In the genomic region with DNA sequence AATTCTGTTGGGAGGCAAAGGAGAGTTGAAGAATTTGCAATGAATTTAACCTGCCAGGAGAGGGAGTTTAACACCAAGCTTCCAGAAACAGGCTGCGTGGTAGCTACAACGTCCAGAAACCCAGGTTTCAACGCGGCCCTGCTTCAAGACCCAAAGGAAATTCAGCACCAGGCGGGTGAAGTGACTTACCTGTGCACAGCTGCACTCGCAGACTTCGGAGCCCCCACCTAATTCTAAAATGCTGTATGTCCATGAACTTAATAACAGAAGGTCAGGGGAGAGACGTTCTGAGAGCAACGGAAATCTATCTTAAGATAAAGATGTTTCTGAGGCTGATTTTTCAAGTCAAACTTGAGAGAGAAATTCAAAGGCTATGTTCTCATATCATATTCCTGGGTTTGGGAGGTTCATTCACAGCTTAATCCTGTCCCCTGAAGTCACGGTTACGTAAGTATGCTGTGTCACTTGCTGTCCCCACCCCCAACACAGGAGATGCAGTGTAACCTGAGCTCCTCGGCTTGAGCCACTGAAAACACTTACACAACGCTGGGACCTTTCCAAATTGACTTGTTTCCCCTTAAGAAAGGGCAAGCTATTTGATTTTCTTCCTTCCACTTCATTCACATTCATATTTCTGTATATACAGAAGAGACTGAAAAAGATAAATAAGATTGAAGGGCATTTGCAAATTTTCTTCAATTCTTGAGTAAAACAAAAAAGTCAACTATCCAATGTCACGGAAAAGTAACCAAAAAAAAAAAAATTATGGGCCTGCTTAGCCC, we compare ENCODE assay signal across 8 cellular contexts. TPM values are rescaled to one million over a fixed set of nuclear protein-coding genes. Genes with fewer than 3 reads are reported as not detected.
DNase-seq lines count a peak whose midpoint lies in the region; ATAC-seq, FAIRE-seq and TF ChIP-seq lines count a peak whose summit lies in the region.

No MANE protein-coding gene starts in this region.

- peak in 1 of 2 experiments; percentile 74; a peak in 2 of 4 replicates for TF ChIP-seq EP300 in HepG2 (IDR thresholded peaks at IDR 0.05; ENCODE audit: low read depth in 2 of 2, low read length in 2 of 2)
- peak; percentile 55; the same call in 1 of the 2 replicates for TF ChIP-seq EP300 in HepG2 (CRISPR knock-in tag; IDR thresholded peaks at IDR 0.05; ENCODE audit: borderline replicate concordance)

- no peak overlapping the region for H4K91ac ChIP-seq in H9 (ENCODE audit: insufficient read length, low read depth, low read length)

- H3K79me1 ChIP-seq in H9 (ENCODE audit: insufficient read depth, low read depth, low read length, poor library complexity, severe bottlenecking) = no peaks in the 10 kb centered on the region

- H3K4me2 ChIP-seq in BLaER1 (peak overlapping the region; percentile 41), H9 (ENCODE audit: insufficient read depth, insufficient read length, low read length) (peak overlapping the region; percentile 57), HepG2 (ENCODE audit: low read depth, low read length) (peak overlapping the region; percentile 92)

- H4K20me1 ChIP-seq in BLaER1 = peaks cover 32% of the 10 kb centered on the region; the same call in 1 of the 2 replicates
- H4K20me1 ChIP-seq in H9 (ENCODE audit: control insufficient read depth, insufficient read depth, insufficient read length) = no peaks in the 10 kb centered on the region
- H4K20me1 ChIP-seq in HepG2 (ENCODE audit: insufficient read depth, low read length) = no peaks in the 10 kb centered on the region

- H3K27ac Mint-ChIP-seq in H9 = peak overlapping the region; percentile 93 to 97 (median 97)
- peak overlapping the region; percentile 85 for H3K27ac Mint-ChIP-seq in dendritic cell treated with granulocyte-macrophage colony-stimulating factor and Interleukin-4, amounts not matched to agents 40 ng/mL and 50 ng/mL, for 4 days

- no peaks in the 10 kb centered on the region for H3K27me3 Mint-ChIP-seq in H9 (ENCODE audit: low read depth)
- no peaks in the 10 kb centered on the region for H3K27me3 Mint-ChIP-seq in dendritic cell treated with granulocyte-macrophage colony-stimulating factor and Interleukin-4, amounts not matched to agents 40 ng/mL and 50 ng/mL, for 4 days

- no peak overlapping the region for H3T11ph ChIP-seq in H9 (ENCODE audit: low read length)

- H2AFZ ChIP-seq in H9 (ENCODE audit: low read length) (no peak overlapping the region), HepG2 (ENCODE audit: low read length) (no peak overlapping the region)

- no peak overlapping the region for H2BK15ac ChIP-seq in H9 (ENCODE audit: low read depth, low read length)

- FAIRE-seq in HepG2 (lab: Jason Lieb, UNC) = peak; percentile 97

- WGBS in H9 (ENCODE audit: extremely low coverage, insufficient read length, low lambda C conversion rate) = no CpG with 5 or more reads among the region's 14 CpGs
- 4% methylated on average over 14 of the region's 14 CpGs for WGBS in HepG2 (ENCODE audit: low lambda C conversion rate)

- H3K36me3 Mint-ChIP-seq in H9 (ENCODE audit: insufficient read depth in 1 of 3, low read depth in 3 of 3) = no peaks in the 10 kb centered on the region; a peak in 1 of 7 replicates
- peaks cover 47% of the 10 kb centered on the region for H3K36me3 Mint-ChIP-seq in dendritic cell treated with granulocyte-macrophage colony-stimulating factor and Interleukin-4, amounts not matched to agents 40 ng/mL and 50 ng/mL, for 4 days (ENCODE audit: low read depth)

- no peaks in the 10 kb centered on the region for H3K23me2 ChIP-seq in H9 (ENCODE audit: insufficient read length, low read depth, low read length, poor library complexity, severe bottlenecking)

- intact Hi-C loops in dendritic cell treated with granulocyte-macrophage colony-stimulating factor and Interleukin-4, amounts not matched to agents 40 ng/mL and 50 ng/mL, for 4 days (cut with micrococcal nuclease) = loop anchor here (1.0 to 2.0 kb wide), 2 partner anchors 23 to 72 kb away; a partner anchor contains a TSS
- intact Hi-C loops in HepG2 (cut with micrococcal nuclease; ENCODE audit: unreplicated experiment) = loop anchor here (1.0 kb wide), 2 partner anchors 22 to 72 kb away; no protein-coding TSS in a partner anchor

- H3K14ac ChIP-seq in H9 (ENCODE audit: insufficient read depth, low read length) = no peak overlapping the region

- H2AK5ac ChIP-seq in H9 (ENCODE audit: insufficient read length, low read length) = no peak overlapping the region

- peak; percentile 91 for TF ChIP-seq RAD21 in HepG2 (CRISPR knock-in tag; IDR thresholded peaks at IDR 0.05)

- ATAC-seq in HepG2 (peak; percentile 78), GM21619 (IDR thresholded peaks at IDR 0.05; ENCODE audit: unreplicated experiment) (no peak)

- no peak overlapping the region for H4K5ac ChIP-seq in H9 (ENCODE audit: insufficient read length, low read depth, low read length)

- no peak overlapping the region for H4K8ac ChIP-seq in H9 (replicated peaks; ENCODE audit: insufficient read length, low read depth, low read length)

- in situ Hi-C loops in HepG2 (cut with HindIII; ENCODE audit: extremely low pct_ligation_motif_present, low pct_unique_long_range_greater_than_20kb) = loop anchor here (5.0 kb wide), 1 partner anchor 73 kb away; no protein-coding TSS in a partner anchor

- H3K18ac ChIP-seq in H9 (ENCODE audit: insufficient read length, low read depth, low read length) = peak overlapping the region; percentile 47

- H3K36me3 ChIP-seq in BLaER1 = no peaks in the 10 kb centered on the region
- H3K36me3 ChIP-seq in HepG2 (replicated peaks in 1 of 2; ENCODE audit: control insufficient read depth in 1 of 2, insufficient read depth in 2 of 2, low read length in 2 of 2) = no peaks in the 10 kb centered on the region

- no peak overlapping the region for H2BK120ac ChIP-seq in H9 (ENCODE audit: low read depth, low read length, poor library complexity, severe bottlenecking)

- H3K79me2 ChIP-seq in H9 (ENCODE audit: insufficient read depth, low read length) (no peaks in the 10 kb centered on the region; the same call in 1 of the 2 replicates), HepG2 (ENCODE audit: insufficient read depth, low read length) (peaks cover 15% of the 10 kb centered on the region)

- no peak overlapping the region for H3K23ac ChIP-seq in H9 (ENCODE audit: insufficient read length, low read depth, low read length)

- peaks cover 16% of the 10 kb centered on the region in 2 experiments for H3K4me1 Mint-ChIP-seq in H9
- H3K4me1 Mint-ChIP-seq in dendritic cell treated with granulocyte-macrophage colony-stimulating factor and Interleukin-4, amounts not matched to agents 40 ng/mL and 50 ng/mL, for 4 days (ENCODE audit: low read depth) = peaks cover 34% of the 10 kb centered on the region

- peak; percentile 26; a peak in 1 of 4 replicates for TF ChIP-seq POLR2A in HepG2 (IDR thresholded peaks at IDR 0.05; ENCODE audit: insufficient read depth in 1 of 2, low read depth in 2 of 2, low read length in 2 of 2)

- no peak overlapping the region for H3K56ac ChIP-seq in H9 (ENCODE audit: insufficient read length, low read depth, low read length)

- TSS peak; percentile 94 for BruUV-seq in HepG2 (replicated peaks; lab: Mats Ljungman, UMichigan)

- DNase-seq in H9 = peak; percentile 85
- DNase-seq in NCI-H460 (ENCODE audit: extremely low read depth, low read depth) = peak; percentile 94
- DNase-seq in activated CD4-positive, alpha-beta T cell treated with anti-CD3 and anti-CD28 coated beads for 4 hours = peak; percentile 52 to 53
- peak; percentile 91 for DNase-seq in HepG2 (ENCODE audit: low spot score)
- DNase-seq in stimulated activated CD4-positive, alpha-beta T cell treated with anti-CD3 and anti-CD28 coated beads, TNF-alpha, amount 100 ng/mL, for 1 hour (ENCODE audit: low read depth in 3 of 3, low spot score in 1 of 3) = peak in 2 of 3 donors; percentile 14 to 24

- CTCF ChIA-PET in HepG2 (lab: Yijun Ruan, JAX; ENCODE audit: low intra/inter-chr PET ratio, low total read pairs) = interaction anchor here (0.9 to 3.0 kb wide), 2 partner anchors 22 to 72 kb away, joined by 4 to 31 read pairs; no protein-coding TSS in a partner anchor

- peak overlapping the region; percentile 54 to 68 for H3K4me3 Mint-ChIP-seq in H9
- H3K4me3 Mint-ChIP-seq in dendritic cell treated with granulocyte-macrophage colony-stimulating factor and Interleukin-4, amounts not matched to agents 40 ng/mL and 50 ng/mL, for 4 days = peak overlapping the region; percentile 53

- H2BK20ac ChIP-seq in H9 (ENCODE audit: low read depth, low read length, poor library complexity, severe bottlenecking) = no peak overlapping the region

- H3K4me1 ChIP-seq in BLaER1 (peaks cover 34% of the 10 kb centered on the region), H9 (ENCODE audit: insufficient read depth, low read length) (no peaks in the 10 kb centered on the region; the same call in 1 of the 2 replicates), HepG2 (ENCODE audit: insufficient read depth, low read length) (peaks cover 58% of the 10 kb centered on the region)

- H3K4ac ChIP-seq in H9 (ENCODE audit: low read depth, low read length) = no peak overlapping the region

- H3K9ac ChIP-seq in BLaER1 (0 out of 2 replicates have a peak overlapping the region, but pooled peaks have one; percentile 60), H9 (ENCODE audit: extremely low read depth, insufficient read length, low read length) (no peak overlapping the region), HepG2 (ENCODE audit: insufficient read depth, low read depth, low read length) (peak overlapping the region; percentile 73)

- H2BK12ac ChIP-seq in H9 (ENCODE audit: insufficient read length, low read depth, low read length) = no peak overlapping the region

- POLR2A ChIA-PET in HepG2 (lab: Yijun Ruan, JAX) = interaction anchor here (0.5 to 6.0 kb wide), 34 partner anchors 9 to 960 kb away, joined by 3 to 127 read pairs (median 5); a partner anchor contains a TSS

- no peaks in the 10 kb centered on the region for H3K9me3 ChIP-seq in BLaER1
- H3K9me3 ChIP-seq in H9 (ENCODE audit: control insufficient read depth, low read depth, low read length) = no peaks in the 10 kb centered on the region
- H3K9me3 ChIP-seq in HepG2 (ENCODE audit: low read length) = no peaks in the 10 kb centered on the region

- H3K27me3 ChIP-seq in BLaER1 = no peaks in the 10 kb centered on the region
- H3K27me3 ChIP-seq in H9 (ENCODE audit: insufficient read depth, low read length) = no peaks in the 10 kb centered on the region
- H3K27me3 ChIP-seq in HepG2 (ENCODE audit: control insufficient read depth in 1 of 2, insufficient read depth in 2 of 2, low read length in 2 of 2) = no peaks in the 10 kb centered on the region

- no peak overlapping the region for H2BK5ac ChIP-seq in H9 (ENCODE audit: insufficient read length, low read length)

- H3K9me3 Mint-ChIP-seq in H9 = no peaks in the 10 kb centered on the region
- H3K9me3 Mint-ChIP-seq in dendritic cell treated with granulocyte-macrophage colony-stimulating factor and Interleukin-4, amounts not matched to agents 40 ng/mL and 50 ng/mL, for 4 days = no peaks in the 10 kb centered on the region

- H3K4me3 ChIP-seq in BLaER1 (no peak overlapping the region), HepG2 (replicated peaks in 1 of 3; ENCODE audit: insufficient read depth in 1 of 3, low read depth in 2 of 3, low read length in 3 of 3) (peak overlapping the region; percentile 24 to 62 (median 35); a peak in 5 of 6 replicates)

- H3K27ac ChIP-seq in BLaER1 = peak overlapping the region; percentile 39; the same call in 1 of the 2 replicates
- H3K27ac ChIP-seq in H9 (ENCODE audit: insufficient read length, low read depth, low read length) = peak overlapping the region; percentile 13
- H3K27ac ChIP-seq in HepG2 (ENCODE audit: extremely low read length, insufficient read depth, low read length) = peak overlapping the region; percentile 94

- TF ChIP-seq CTCF in H9 (conservative IDR thresholded peaks at IDR 0.05) (peak; percentile 80), HepG2 (CRISPR knock-in tag; IDR thresholded peaks at IDR 0.05) (peak; percentile 82)

RNA-seq across cellular contexts. Expression of a gene that starts 22.7 kb away (rescaled TPM):
- total RNA-seq in H9 (2021) (20.1 and 23.6 TPM in 2 replicates), HepG2 (2016; rRNA removed; fragmentation: Illumina TruSeq; extraction: Trizol) (28.9 and 30.2 TPM in 2 replicates)
- total RNA-seq in NCI-H460 (2014; rRNA removed; shearing (Covaris generic)) = 106 and 120 TPM in 2 replicates
- polyA plus RNA-seq in NCI-H460 (2014; cell fraction: nucleus; rRNA removed) = 82.6 and 118 TPM in 2 replicates
- 16.2 and 21.0 TPM in 2 replicates for total RNA-seq in HepG2 (2016; cell fraction: cytosol; rRNA removed; fragmentation: Illumina TruSeq; extraction: Trizol; ENCODE audit: low read depth)
- 26.9 and 28.6 TPM in 2 replicates for total RNA-seq in HepG2 (2016; cell fraction: insoluble cytoplasmic fraction; rRNA removed; fragmentation: Illumina TruSeq; extraction: Trizol)
- total RNA-seq in HepG2 (2016; cell fraction: membrane; rRNA removed; fragmentation: Illumina TruSeq; extraction: Trizol) = 15.5 and 15.9 TPM in 2 replicates
- 33.5 and 40.7 TPM in 2 replicates for total RNA-seq in HepG2 (2016; cell fraction: nucleus; rRNA removed; fragmentation: Illumina TruSeq; extraction: Trizol)
- 42.8 and 43.7 TPM in 2 replicates for polyA plus RNA-seq in HepG2 (2011; rRNA removed)
- 26.7 and 33.0 TPM in 2 replicates for polyA plus RNA-seq in HepG2 (2011; cell fraction: cytosol; rRNA removed)
- 30.4 and 31.8 TPM in 2 replicates for polyA plus RNA-seq in HepG2 (2011; cell fraction: nucleus; rRNA removed)
- 21.0 and 26.9 TPM in 2 replicates for polyA plus RNA-seq in HepG2 (2012)
- 0.83 and 0.97 TPM in 2 replicates for polyA plus RNA-seq in HepG2 (2016; cell fraction: cytosol; fragmentation: Illumina TruSeq; extraction: Trizol; ENCODE audit: low read depth)
- 22.9 and 23.8 TPM in 2 replicates for polyA plus RNA-seq in HepG2 (2016; cell fraction: insoluble cytoplasmic fraction; fragmentation: Illumina TruSeq; extraction: Trizol; ENCODE audit: low read depth)
- polyA plus RNA-seq in HepG2 (2016; cell fraction: membrane; fragmentation: Illumina TruSeq; extraction: Trizol; ENCODE audit: low read depth) = 3.9 and 5.6 TPM in 2 replicates
- 35.5 and 36.6 TPM in 2 replicates for polyA plus RNA-seq in HepG2 (2016; cell fraction: nucleus; fragmentation: Illumina TruSeq; extraction: Trizol; ENCODE audit: insufficient read depth, low read depth)
- polyA minus RNA-seq in HepG2 (2011; rRNA and poly(A)+ RNA removed; ENCODE audit: low replicate concordance) = 62.5 and 153 TPM in 2 replicates
- 23.9 and 31.3 TPM in 2 replicates for polyA minus RNA-seq in HepG2 (2011; cell fraction: cytosol; rRNA and poly(A)+ RNA removed)
- polyA minus RNA-seq in HepG2 (2011; cell fraction: nucleus; rRNA and poly(A)+ RNA removed) = 47.6 and 65.9 TPM in 2 replicates

Comparison
In these comparisons a context has a peak if more than half of its experiments do, and no peak if none do; other contexts are left out.
1. H3K27ac ChIP-seq: peak in every context shown above with its lines; median percentile 94 in HepG2; 39 in BLaER1; 13 in H9.
2. H3K4me2 ChIP-seq: peak in every context shown above with its lines; median percentile 92 in HepG2; 57 in H9; 41 in BLaER1.
3. DNase-seq: peak in every context shown above with its lines; median percentile 94 in NCI-H460; 91 in HepG2; 85 in H9; 52 in activated CD4-positive, alpha-beta T cell treated with anti-CD3 and anti-CD28 coated beads for 4 hours; 19 in stimulated activated CD4-positive, alpha-beta T cell treated with anti-CD3 and anti-CD28 coated beads, TNF-alpha, amount 100 ng/mL, for 1 hour.